ENCODE assay signal across 1 cellular context in the genomic region with DNA sequence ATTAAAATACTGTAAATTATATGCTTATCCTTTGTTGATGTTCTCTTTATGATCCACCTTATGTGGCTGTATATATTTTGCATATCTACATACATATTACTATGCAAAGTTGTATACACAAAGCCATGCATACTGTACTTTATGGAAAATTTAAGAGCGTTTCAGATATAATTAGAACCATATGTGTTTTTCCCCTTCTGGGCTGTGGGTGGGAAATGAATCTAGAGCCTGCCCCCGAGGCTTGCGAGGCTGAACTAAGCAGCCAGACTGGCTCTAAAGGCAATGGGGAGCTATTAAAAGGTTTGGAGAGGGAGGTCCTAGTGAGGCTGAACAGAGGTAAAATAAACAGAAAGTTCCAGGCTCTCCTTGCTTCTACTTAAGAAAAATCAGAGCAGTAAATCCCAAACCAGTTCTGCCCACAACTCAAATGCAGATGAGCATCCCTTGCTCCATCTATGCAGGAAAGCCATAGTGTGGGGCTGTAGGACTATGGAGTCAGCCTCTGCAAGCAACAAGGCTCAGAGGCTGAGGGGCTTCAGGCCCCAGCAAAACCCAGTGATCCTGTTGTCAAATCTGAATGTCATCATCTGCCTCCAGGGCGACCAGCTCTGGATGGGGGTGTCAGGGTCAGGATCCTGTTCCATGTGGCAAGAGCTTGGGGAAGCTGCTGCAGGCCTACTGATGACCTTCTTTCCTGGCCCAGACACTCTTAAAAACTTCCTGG.
TF ChIP-seq lines count a peak whose summit lies in the region.

No MANE protein-coding gene starts in this region.

TF ChIP-seq in K562, 482 proteins besides CTCF, POLR2A, EP300 and RAD21:
- TF ChIP-seq MYC (IDR thresholded peaks at IDR 0.05; ENCODE audit: low read depth, low read length): peak; percentile 24; the same call in 1 of the 2 replicates
- no peak for TF ChIP-seq MYC (CRISPR knock-in tag; IDR thresholded peaks at IDR 0.05; ENCODE audit: borderline replicate concordance, low read depth)
- peak; percentile 70; the same call in 1 of the 2 replicates for TF ChIP-seq ZNF589 (CRISPR knock-in tag; IDR thresholded peaks at IDR 0.05; ENCODE audit: low read depth)
- TF ChIP-seq, protein P1, sequence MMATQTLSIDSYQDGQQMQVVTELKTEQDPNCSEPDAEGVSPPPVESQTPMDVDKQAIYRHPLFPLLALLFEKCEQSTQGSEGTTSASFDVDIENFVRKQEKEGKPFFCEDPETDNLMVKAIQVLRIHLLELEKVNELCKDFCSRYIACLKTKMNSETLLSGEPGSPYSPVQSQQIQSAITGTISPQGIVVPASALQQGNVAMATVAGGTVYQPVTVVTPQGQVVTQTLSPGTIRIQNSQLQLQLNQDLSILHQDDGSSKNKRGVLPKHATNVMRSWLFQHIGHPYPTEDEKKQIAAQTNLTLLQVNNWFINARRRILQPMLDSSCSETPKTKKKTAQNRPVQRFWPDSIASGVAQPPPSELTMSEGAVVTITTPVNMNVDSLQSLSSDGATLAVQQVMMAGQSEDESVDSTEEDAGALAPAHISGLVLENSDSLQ (IDR thresholded peaks at IDR 0.05): 0 out of 2 replicates have a peak, but pooled peaks have one; percentile 0
- TF ChIP-seq, protein P2, sequence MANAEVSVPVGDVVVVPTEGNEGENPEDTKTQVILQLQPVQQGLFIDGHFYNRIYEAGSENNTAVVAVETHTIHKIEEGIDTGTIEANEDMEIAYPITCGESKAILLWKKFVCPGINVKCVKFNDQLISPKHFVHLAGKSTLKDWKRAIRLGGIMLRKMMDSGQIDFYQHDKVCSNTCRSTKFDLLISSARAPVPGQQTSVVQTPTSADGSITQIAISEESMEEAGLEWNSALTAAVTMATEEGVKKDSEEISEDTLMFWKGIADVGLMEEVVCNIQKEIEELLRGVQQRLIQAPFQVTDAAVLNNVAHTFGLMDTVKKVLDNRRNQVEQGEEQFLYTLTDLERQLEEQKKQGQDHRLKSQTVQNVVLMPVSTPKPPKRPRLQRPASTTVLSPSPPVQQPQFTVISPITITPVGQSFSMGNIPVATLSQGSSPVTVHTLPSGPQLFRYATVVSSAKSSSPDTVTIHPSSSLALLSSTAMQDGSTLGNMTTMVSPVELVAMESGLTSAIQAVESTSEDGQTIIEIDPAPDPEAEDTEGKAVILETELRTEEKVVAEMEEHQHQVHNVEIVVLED (CRISPR knock-in tag; IDR thresholded peaks at IDR 0.05): 0 out of 2 replicates have a peak, but pooled peaks have one; percentile 7
- no peak for TF ChIP-seq SAFB2 (IDR thresholded peaks at IDR 0.05; ENCODE audit: borderline replicate concordance, low read depth, low read length, severe bottlenecking)
